Comparison of ENCODE assay signal across 2 cellular contexts in the genomic region with DNA sequence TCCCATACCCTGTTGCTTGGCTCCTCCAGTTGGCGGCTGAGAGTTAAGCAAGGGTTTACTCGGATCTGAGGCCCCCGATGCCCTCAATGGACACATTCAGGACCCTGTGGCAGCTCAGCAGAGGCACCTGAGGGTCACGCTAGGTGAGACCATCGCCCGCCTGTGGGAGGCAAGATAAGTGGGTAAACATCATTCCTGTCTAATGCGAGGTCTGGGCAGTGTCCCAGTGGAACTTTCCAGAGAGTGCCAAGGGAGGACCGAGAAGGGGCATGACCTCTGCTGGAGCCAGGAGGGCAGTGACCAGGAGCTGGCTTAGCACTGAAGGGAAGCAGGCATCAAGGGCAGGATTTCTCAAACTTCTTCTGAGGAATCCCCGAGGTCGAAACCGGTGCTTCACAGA.
TF ChIP-seq lines count a peak whose summit lies in the region.

No MANE protein-coding gene starts in this region.

TF ChIP-seq in liver, 16 proteins besides CTCF, POLR2A, EP300 and RAD21 (continued from another document):
- TF ChIP-seq, protein P1, sequence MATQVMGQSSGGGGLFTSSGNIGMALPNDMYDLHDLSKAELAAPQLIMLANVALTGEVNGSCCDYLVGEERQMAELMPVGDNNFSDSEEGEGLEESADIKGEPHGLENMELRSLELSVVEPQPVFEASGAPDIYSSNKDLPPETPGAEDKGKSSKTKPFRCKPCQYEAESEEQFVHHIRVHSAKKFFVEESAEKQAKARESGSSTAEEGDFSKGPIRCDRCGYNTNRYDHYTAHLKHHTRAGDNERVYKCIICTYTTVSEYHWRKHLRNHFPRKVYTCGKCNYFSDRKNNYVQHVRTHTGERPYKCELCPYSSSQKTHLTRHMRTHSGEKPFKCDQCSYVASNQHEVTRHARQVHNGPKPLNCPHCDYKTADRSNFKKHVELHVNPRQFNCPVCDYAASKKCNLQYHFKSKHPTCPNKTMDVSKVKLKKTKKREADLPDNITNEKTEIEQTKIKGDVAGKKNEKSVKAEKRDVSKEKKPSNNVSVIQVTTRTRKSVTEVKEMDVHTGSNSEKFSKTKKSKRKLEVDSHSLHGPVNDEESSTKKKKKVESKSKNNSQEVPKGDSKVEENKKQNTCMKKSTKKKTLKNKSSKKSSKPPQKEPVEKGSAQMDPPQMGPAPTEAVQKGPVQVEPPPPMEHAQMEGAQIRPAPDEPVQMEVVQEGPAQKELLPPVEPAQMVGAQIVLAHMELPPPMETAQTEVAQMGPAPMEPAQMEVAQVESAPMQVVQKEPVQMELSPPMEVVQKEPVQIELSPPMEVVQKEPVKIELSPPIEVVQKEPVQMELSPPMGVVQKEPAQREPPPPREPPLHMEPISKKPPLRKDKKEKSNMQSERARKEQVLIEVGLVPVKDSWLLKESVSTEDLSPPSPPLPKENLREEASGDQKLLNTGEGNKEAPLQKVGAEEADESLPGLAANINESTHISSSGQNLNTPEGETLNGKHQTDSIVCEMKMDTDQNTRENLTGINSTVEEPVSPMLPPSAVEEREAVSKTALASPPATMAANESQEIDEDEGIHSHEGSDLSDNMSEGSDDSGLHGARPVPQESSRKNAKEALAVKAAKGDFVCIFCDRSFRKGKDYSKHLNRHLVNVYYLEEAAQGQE (IDR thresholded peaks at IDR 0.05) = peak; percentile 45
- TF ChIP-seq TAF1 (conservative IDR thresholded peaks at IDR 0.05) (no peak), JUND (IDR thresholded peaks at IDR 0.05) (peak; percentile 21 to 81), GABPA (IDR thresholded peaks at IDR 0.05 in 1 of 2, conservative IDR thresholded peaks at IDR 0.05 in 1 of 2) (no peak), NR2F2 (IDR thresholded peaks at IDR 0.05) (peak; percentile 65), FOXA2 (IDR thresholded peaks at IDR 0.05) (peak; percentile 88), SP1 (IDR thresholded peaks at IDR 0.05) (peak; percentile 84), RXRA (IDR thresholded peaks at IDR 0.05) (peak; percentile 98 to 99), HNF4A (conservative IDR thresholded peaks at IDR 0.05) (peak; percentile 79 to 82)
- TF ChIP-seq, protein P2, sequence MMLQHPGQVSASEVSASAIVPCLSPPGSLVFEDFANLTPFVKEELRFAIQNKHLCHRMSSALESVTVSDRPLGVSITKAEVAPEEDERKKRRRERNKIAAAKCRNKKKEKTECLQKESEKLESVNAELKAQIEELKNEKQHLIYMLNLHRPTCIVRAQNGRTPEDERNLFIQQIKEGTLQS (IDR thresholded peaks at IDR 0.05) = no peak
- TF ChIP-seq, protein P3, sequence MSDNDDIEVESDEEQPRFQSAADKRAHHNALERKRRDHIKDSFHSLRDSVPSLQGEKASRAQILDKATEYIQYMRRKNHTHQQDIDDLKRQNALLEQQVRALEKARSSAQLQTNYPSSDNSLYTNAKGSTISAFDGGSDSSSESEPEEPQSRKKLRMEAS (IDR thresholded peaks at IDR 0.05) = peak; percentile 65

TF ChIP-seq in HepG2, 621 proteins besides CTCF, POLR2A, EP300 and RAD21 (continued from another document):
- TF ChIP-seq, protein P4, sequence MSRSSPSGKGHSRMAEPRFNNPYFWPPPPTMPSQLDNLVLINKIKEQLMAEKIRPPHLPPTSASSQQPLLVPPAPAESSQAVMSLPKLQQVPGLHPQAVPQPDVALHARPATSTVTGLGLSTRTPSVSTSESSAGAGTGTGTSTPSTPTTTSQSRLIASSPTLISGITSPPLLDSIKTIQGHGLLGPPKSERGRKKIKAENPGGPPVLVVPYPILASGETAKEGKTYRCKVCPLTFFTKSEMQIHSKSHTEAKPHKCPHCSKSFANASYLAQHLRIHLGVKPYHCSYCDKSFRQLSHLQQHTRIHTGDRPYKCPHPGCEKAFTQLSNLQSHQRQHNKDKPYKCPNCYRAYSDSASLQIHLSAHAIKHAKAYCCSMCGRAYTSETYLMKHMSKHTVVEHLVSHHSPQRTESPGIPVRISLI (CRISPR knock-in tag; IDR thresholded peaks at IDR 0.05; ENCODE audit: borderline replicate concordance) = no peak
- TF ChIP-seq FOXK1 (CRISPR knock-in tag; IDR thresholded peaks at IDR 0.05; ENCODE audit: borderline replicate concordance, low read depth) = no peak
